ENCODE assay signal across 19 cellular contexts in the genomic region with DNA sequence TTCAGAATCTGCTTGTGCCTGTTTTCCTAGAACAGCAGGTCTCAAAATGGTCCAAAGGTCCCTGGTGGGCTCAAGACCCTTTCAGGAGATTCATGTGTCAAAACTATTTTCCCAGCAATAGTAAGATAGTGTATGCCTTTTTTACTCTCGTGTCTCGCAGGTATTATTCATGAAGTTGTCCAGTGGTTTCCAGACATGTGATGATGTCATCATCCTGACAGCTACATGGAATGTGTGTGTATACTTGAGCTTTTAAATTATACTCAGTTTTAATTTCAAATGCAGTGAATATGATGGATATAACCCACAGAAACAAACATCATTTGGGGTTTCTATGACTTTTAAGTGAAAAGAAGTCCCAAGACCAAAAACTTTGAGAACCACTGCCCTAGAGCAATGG.
DNase-seq lines count a peak whose midpoint lies in the region; ATAC-seq, FAIRE-seq and TF ChIP-seq lines count a peak whose summit lies in the region.
"Had no signal": no experiment of that assay in that cellular context is flagged by ENCODE, and none has a peak within 500 bp of the region (broad histone marks: within the 10 kb centered on the region; RNA-seq: fewer than 3 reads in every experiment).

No MANE protein-coding gene starts in this region.

- no peak for TF ChIP-seq CTCF in HepG2 (CRISPR knock-in tag; IDR thresholded peaks at IDR 0.05)
- no peak for TF ChIP-seq CTCF in right lobe of liver (IDR thresholded peaks at IDR 0.05)
- no peak for TF ChIP-seq CTCF in RWPE2 (IDR thresholded peaks at IDR 0.05; ENCODE audit: poor library complexity, severe bottlenecking)

- TF ChIP-seq POLR2A in HepG2 (IDR thresholded peaks at IDR 0.05; ENCODE audit: insufficient read depth in 1 of 2, low read depth in 2 of 2, low read length in 2 of 2), result no peak
- no peak for TF ChIP-seq POLR2A in right lobe of liver (IDR thresholded peaks at IDR 0.05)

- no peak for FAIRE-seq in HepG2 (lab: Jason Lieb, UNC)
- FAIRE-seq: G401.6, GM12891, HTR-8/SVneo had no signal

- no peak overlapping the region for H2AFZ ChIP-seq in HepG2 (ENCODE audit: low read length)
- H2AFZ ChIP-seq: GM23338 had no signal

- DNase-seq in HepG2 (ENCODE audit: low spot score) (no peak), right lobe of liver (no peak), RWPE2 (ENCODE audit: low spot score) (no peak), glomerular visceral epithelial cell (ENCODE audit: extremely low spot score) (peak; percentile 25), ureter (ENCODE audit: low spot score) (no peak), cardiac septum (ENCODE audit: low spot score) (no peak)
- DNase-seq: 8988T; ACHN; BE2C; CD4-positive, alpha-beta memory T cell; DND-41; H7; Karpas-422 had no signal

- in situ Hi-C loops in HepG2 (cut with HindIII; ENCODE audit: extremely low pct_ligation_motif_present, low pct_unique_long_range_greater_than_20kb), result no loop called here

- TF ChIP-seq EP300 in HepG2 (IDR thresholded peaks at IDR 0.05; ENCODE audit: low read depth in 2 of 2, low read length in 2 of 2) (no peak), HepG2 (CRISPR knock-in tag; IDR thresholded peaks at IDR 0.05; ENCODE audit: borderline replicate concordance) (no peak)

- TF ChIP-seq RAD21 in HepG2 (CRISPR knock-in tag; IDR thresholded peaks at IDR 0.05), result no peak

- BruUV-seq in HepG2 (replicated peaks; lab: Mats Ljungman, UMichigan), result no TSS peak

- ATAC-seq in HepG2, result no peak
- no peak for ATAC-seq in right lobe of liver
- ATAC-seq in RWPE2 (ENCODE audit: low read depth), result peak; percentile 61; the same call in 2 of the 3 replicates
- no peak for ATAC-seq in HG03378 (IDR thresholded peaks at IDR 0.05; ENCODE audit: unreplicated experiment)
- ATAC-seq: GM23338 had no signal

- H3K27me3 ChIP-seq in HepG2 (ENCODE audit: control insufficient read depth in 1 of 2, insufficient read depth in 2 of 2, low read length in 2 of 2) (no peaks in the 10 kb centered on the region), right lobe of liver (no peaks in the 10 kb centered on the region), RWPE2 (ENCODE audit: insufficient read depth, poor library complexity, severe bottlenecking) (no peaks in the 10 kb centered on the region)
- H3K27me3 ChIP-seq: BE2C had no signal

- H3K36me3 ChIP-seq in HepG2 (replicated peaks in 1 of 2; ENCODE audit: control insufficient read depth in 1 of 2, insufficient read depth in 2 of 2, low read length in 2 of 2), result no peaks in the 10 kb centered on the region
- H3K36me3 ChIP-seq in right lobe of liver, result no peaks in the 10 kb centered on the region
- no peaks in the 10 kb centered on the region for H3K36me3 ChIP-seq in RWPE2 (ENCODE audit: low read depth)
- H3K36me3 ChIP-seq: BE2C had no signal

- no peak overlapping the region for H3K4me2 ChIP-seq in HepG2 (ENCODE audit: low read depth, low read length)
- H3K4me2 ChIP-seq: GM23338 had no signal

- POLR2A ChIA-PET in HepG2 (lab: Yijun Ruan, JAX), result no interaction called here

- 0% methylated on average over 2 of the region's 2 CpGs for WGBS in HepG2 (ENCODE audit: low lambda C conversion rate)
- WGBS in right lobe of liver (ENCODE audit: insufficient coverage, low coverage, low lambda C conversion rate, missing lambda C conversion rate), result 58% methylated on average over 2 of the region's 2 CpGs

- no peak overlapping the region for H3K9ac ChIP-seq in HepG2 (ENCODE audit: insufficient read depth, low read depth, low read length)

- H3K4me1 ChIP-seq in HepG2 (ENCODE audit: insufficient read depth, low read length), result no peaks in the 10 kb centered on the region
- no peaks in the 10 kb centered on the region for H3K4me1 ChIP-seq in right lobe of liver
- H3K4me1 ChIP-seq in RWPE2 (ENCODE audit: insufficient read depth, poor library complexity, severe bottlenecking), result no peaks in the 10 kb centered on the region
- H3K4me1 ChIP-seq: BE2C had no signal

- intact Hi-C loops in HepG2 (cut with micrococcal nuclease; ENCODE audit: unreplicated experiment) (no loop called here), right lobe of liver (cut with DNase I) (no loop called here), cardiac septum (cut with DNase I) (no loop called here)

- H4K20me1 ChIP-seq in HepG2 (ENCODE audit: insufficient read depth, low read length), result no peaks in the 10 kb centered on the region

- no peak overlapping the region for H3K4me3 ChIP-seq in HepG2 (replicated peaks in 1 of 3; ENCODE audit: insufficient read depth in 1 of 3, low read depth in 2 of 3, low read length in 3 of 3)
- no peak overlapping the region for H3K4me3 ChIP-seq in right lobe of liver
- H3K4me3 ChIP-seq in RWPE2 (ENCODE audit: severe bottlenecking), result no peak overlapping the region
- H3K4me3 ChIP-seq: GM23338 had no signal

- peaks cover 19% of the 10 kb centered on the region for H3K9me3 ChIP-seq in HepG2 (ENCODE audit: low read length)
- no peaks in the 10 kb centered on the region for H3K9me3 ChIP-seq in right lobe of liver
- H3K9me3 ChIP-seq in RWPE2 (ENCODE audit: severe bottlenecking), result no peaks in the 10 kb centered on the region
- H3K9me3 ChIP-seq: BE2C had no signal

- H3K27ac ChIP-seq in HepG2 (ENCODE audit: extremely low read length, insufficient read depth, low read length), result no peak overlapping the region
- H3K27ac ChIP-seq in right lobe of liver, result no peak overlapping the region
- no peak overlapping the region for H3K27ac ChIP-seq in RWPE2 (ENCODE audit: poor library complexity, severe bottlenecking)
- H3K27ac ChIP-seq: C4-2B had no signal

- CTCF ChIA-PET in HepG2 (lab: Yijun Ruan, JAX; ENCODE audit: low intra/inter-chr PET ratio, low total read pairs), result no interaction called here

- no peaks in the 10 kb centered on the region for H3K79me2 ChIP-seq in HepG2 (ENCODE audit: insufficient read depth, low read length)

TF ChIP-seq in HepG2, 621 proteins besides CTCF, POLR2A, EP300 and RAD21:
- TF ChIP-seq, protein P1, sequence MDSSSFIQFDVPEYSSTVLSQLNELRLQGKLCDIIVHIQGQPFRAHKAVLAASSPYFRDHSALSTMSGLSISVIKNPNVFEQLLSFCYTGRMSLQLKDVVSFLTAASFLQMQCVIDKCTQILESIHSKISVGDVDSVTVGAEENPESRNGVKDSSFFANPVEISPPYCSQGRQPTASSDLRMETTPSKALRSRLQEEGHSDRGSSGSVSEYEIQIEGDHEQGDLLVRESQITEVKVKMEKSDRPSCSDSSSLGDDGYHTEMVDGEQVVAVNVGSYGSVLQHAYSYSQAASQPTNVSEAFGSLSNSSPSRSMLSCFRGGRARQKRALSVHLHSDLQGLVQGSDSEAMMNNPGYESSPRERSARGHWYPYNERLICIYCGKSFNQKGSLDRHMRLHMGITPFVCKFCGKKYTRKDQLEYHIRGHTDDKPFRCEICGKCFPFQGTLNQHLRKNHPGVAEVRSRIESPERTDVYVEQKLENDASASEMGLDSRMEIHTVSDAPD (CRISPR knock-in tag; IDR thresholded peaks at IDR 0.05), result no peak
- TF ChIP-seq ARID2 (CRISPR knock-in tag; IDR thresholded peaks at IDR 0.05; ENCODE audit: borderline replicate concordance) (no peak), CREB1 (IDR thresholded peaks at IDR 0.05) (peak; percentile 69), CREB1 (CRISPR knock-in tag; IDR thresholded peaks at IDR 0.05) (no peak), ATF7 (IDR thresholded peaks at IDR 0.05) (peak; percentile 94), ATF7 (CRISPR knock-in tag; IDR thresholded peaks at IDR 0.05) (no peak)
